In the genomic region with DNA sequence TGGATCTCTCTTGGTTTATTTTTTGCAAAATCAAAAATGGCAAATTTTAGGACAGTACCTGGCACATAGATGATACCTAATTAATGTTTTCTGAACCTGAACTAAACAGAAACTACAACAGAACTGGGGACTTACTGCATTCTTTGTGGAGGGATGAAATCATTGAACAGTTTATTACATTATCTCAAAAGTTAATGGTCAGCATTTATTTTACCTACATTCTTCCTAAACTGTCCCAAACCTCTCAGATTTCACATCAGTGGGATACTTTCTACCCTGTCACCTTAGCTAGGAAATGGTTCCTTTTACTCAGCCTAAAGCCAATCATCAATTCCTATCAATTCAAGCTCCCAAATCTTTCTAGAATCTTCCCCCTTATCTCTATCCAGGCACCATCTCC, we compare ENCODE assay signal across 22 cellular contexts.
"Had no signal": no experiment of that assay in that cellular context is flagged by ENCODE, and none has a peak within 500 bp of the region (broad histone marks: within the 10 kb centered on the region; RNA-seq: fewer than 3 reads in every experiment).

No MANE protein-coding gene starts in this region.

- H3K27me3 Mint-ChIP-seq: activated CD4-positive, alpha-beta memory T cell treated with anti-CD3 and anti-CD28 coated beads for 36 hours; brain; natural killer cell treated with Interleukin-12 subunit alpha and Interleukin-12 subunit beta and Interleukin-15 and Interleukin-18, amount 100 ng/mL, for 72 hours; stimulated activated naive CD8-positive, alpha-beta T cell treated with anti-CD3 and anti-CD28 coated beads, Interleukin-15, Interleukin-2, amounts not matched to agents 100 ng/mL and 50 ng/mL, for 24 hours; type B pancreatic cell had no signal

- H3K27ac Mint-ChIP-seq: activated CD4-positive, alpha-beta memory T cell treated with anti-CD3 and anti-CD28 coated beads for 36 hours; brain; stimulated activated naive CD8-positive, alpha-beta T cell treated with anti-CD3 and anti-CD28 coated beads, Interleukin-15, Interleukin-2, amounts not matched to agents 100 ng/mL and 50 ng/mL, for 24 hours; type B pancreatic cell had no signal

- H3K9me3 ChIP-seq: ascending aorta, gastroesophageal sphincter, mucosa of descending colon, uterus had no signal

- ATAC-seq: gastroesophageal sphincter; left ventricle myocardium superior; mucosa of descending colon; natural killer cell treated with Interleukin-12 subunit alpha and Interleukin-12 subunit beta and Interleukin-15 and Interleukin-18, amount 100 ng/mL, for 72 hours; sciatic nerve had no signal

- H3K4me3 Mint-ChIP-seq: activated CD4-positive, alpha-beta memory T cell treated with anti-CD3 and anti-CD28 coated beads for 36 hours; brain; natural killer cell treated with Interleukin-12 subunit alpha and Interleukin-12 subunit beta and Interleukin-15 and Interleukin-18, amount 100 ng/mL, for 72 hours; stimulated activated naive CD8-positive, alpha-beta T cell treated with anti-CD3 and anti-CD28 coated beads, Interleukin-15, Interleukin-2, amounts not matched to agents 100 ng/mL and 50 ng/mL, for 24 hours; type B pancreatic cell had no signal

- H3K4me3 ChIP-seq: ascending aorta, gastroesophageal sphincter, hepatocyte, mucosa of descending colon, skin epidermis, uterus had no signal

- H3K27ac ChIP-seq: ascending aorta, gastroesophageal sphincter, hepatocyte, skin epidermis, uterus, VCaP had no signal

- H3K36me3 ChIP-seq: uterus had no signal

- H3K27me3 ChIP-seq: ascending aorta, gastroesophageal sphincter, hepatocyte, uterus had no signal

- DNase-seq: activated CD4-positive, alpha-beta memory T cell treated with anti-CD3 and anti-CD28 coated beads for 36 hours; activated CD4-positive, alpha-beta T cell treated with anti-CD3 and anti-CD28 coated beads for 48 hours; activated naive CD4-positive, alpha-beta T cell treated with Interleukin-2 at 50 U/mL for 16 hours; activated T-cell treated with anti-CD3 and anti-CD28 coated beads for 4 hours; cortex of kidney; islet precursor cell; left ventricle myocardium superior; mucosa of descending colon; stimulated activated CD4-positive, alpha-beta T cell treated with anti-CD3 and anti-CD28 coated beads, Interleukin-12 subunit alpha, Interleukin-12 subunit beta, amount 100 ng/mL, for 4 hours; stimulated activated CD4-positive, alpha-beta T cell treated with anti-CD3 and anti-CD28 coated beads, Interleukin-4, amount 100 ng/mL, for 1 hour; T-helper 9 cell; uterus had no signal

- H3K9me3 Mint-ChIP-seq: activated CD4-positive, alpha-beta memory T cell treated with anti-CD3 and anti-CD28 coated beads for 36 hours; brain; natural killer cell treated with Interleukin-12 subunit alpha and Interleukin-12 subunit beta and Interleukin-15 and Interleukin-18, amount 100 ng/mL, for 72 hours; stimulated activated naive CD8-positive, alpha-beta T cell treated with anti-CD3 and anti-CD28 coated beads, Interleukin-15, Interleukin-2, amounts not matched to agents 100 ng/mL and 50 ng/mL, for 24 hours; type B pancreatic cell had no signal

- H3K4me1 ChIP-seq: ascending aorta, gastroesophageal sphincter, uterus had no signal
